8 cellular contexts compared by ENCODE assay signal in genomic region chr2:112259509-112260294, GRCh38. TPM values are rescaled to one million over a fixed set of nuclear protein-coding genes. Genes with fewer than 3 reads are reported as not detected.
A peak's percentile ranks its signal among the peaks of the same experiment; 100 is the strongest.
DNase-seq lines count a peak whose midpoint lies in the region; ATAC-seq, FAIRE-seq and TF ChIP-seq lines count a peak whose summit lies in the region.

No MANE protein-coding gene starts in this region.

- TF ChIP-seq CTCF in BE2C (IDR thresholded peaks at IDR 0.05; ENCODE audit: low read depth, low read length) = peak; percentile 86
- TF ChIP-seq CTCF in prostate gland (IDR thresholded peaks at IDR 0.05) = peak; percentile 65 to 92 (median 78)

- ATAC-seq in GM19463 (IDR thresholded peaks at IDR 0.05; ENCODE audit: unreplicated experiment) (peak; percentile 32), Right ventricle myocardium superior (ENCODE audit: poor library complexity) (peak; percentile 78)
- peak; percentile 44 to 50 for ATAC-seq in activated naive CD4-positive, alpha-beta T cell treated with anti-CD3 and anti-CD28 coated beads, Interleukin-2, amount 50 U/mL, for 72 hours

- peak; percentile 92 for FAIRE-seq in urothelium cell line (lab: Jason Lieb, UNC)

- no peak overlapping the region for H3K27ac ChIP-seq in prostate gland

- H3K4me1 ChIP-seq in BE2C = no peaks in the 10 kb centered on the region; the same call in none of the 2 replicates
- H3K4me1 ChIP-seq in prostate gland (replicated peaks) = no peaks in the 10 kb centered on the region

- H3K9me3 Mint-ChIP-seq in activated naive CD4-positive, alpha-beta T cell treated with anti-CD3 and anti-CD28 coated beads, Interleukin-2, amount 50 U/mL, for 72 hours = peaks cover 0 to 6% of the 10 kb centered on the region in 2 donors

- no peak for TF ChIP-seq POLR2A in prostate gland (IDR thresholded peaks at IDR 0.05)

- peak overlapping the region; percentile 23 for H3K4me3 ChIP-seq in BE2C (ENCODE audit: low read depth, low read length)
- H3K4me3 ChIP-seq in MG63 = no peak overlapping the region
- no peak overlapping the region for H3K4me3 ChIP-seq in prostate gland

- intact Hi-C loops in Right ventricle myocardium superior (cut with DNase I) (no loop called here), prostate gland (cut with DNase I) (loop anchor here (5.0 to 10.0 kb wide), 4 partner anchors 135 to 323 kb away; partner anchors contain the start of genes CHCHD5, RGPD8 and TMEM87B)

- H3K36me3 ChIP-seq in BE2C = no peaks in the 10 kb centered on the region
- no peaks in the 10 kb centered on the region for H3K36me3 ChIP-seq in MG63
- no peaks in the 10 kb centered on the region for H3K36me3 ChIP-seq in prostate gland

- H3K27me3 ChIP-seq in BE2C = no peaks in the 10 kb centered on the region
- H3K27me3 ChIP-seq in MG63 = no peaks in the 10 kb centered on the region
- no peaks in the 10 kb centered on the region for H3K27me3 ChIP-seq in prostate gland (replicated peaks; ENCODE audit: insufficient read depth)

- DNase-seq in BE2C (peak; percentile 65), MG63 (peak; percentile 63), SKM-1 treated with dmso at 0.1 percent for 144 hours (lab: John Stamatoyannopoulos, UW; ENCODE audit: unreplicated experiment) (peak; percentile 80), Right ventricle myocardium superior (peak; percentile 88), prostate gland (ENCODE audit: low spot score) (peak; percentile 76), urothelium cell line (ENCODE audit: low spot score) (peak; percentile 81)
- peak; percentile 79 to 83 for DNase-seq in activated naive CD4-positive, alpha-beta T cell treated with anti-CD3 and anti-CD28 coated beads, Interleukin-2, amount 50 U/mL, for 72 hours (ENCODE audit: low spot score in 2 of 2)

- H3K36me3 Mint-ChIP-seq in activated naive CD4-positive, alpha-beta T cell treated with anti-CD3 and anti-CD28 coated beads, Interleukin-2, amount 50 U/mL, for 72 hours = no peaks in the 10 kb centered on the region

- H3K9me3 ChIP-seq in BE2C (no peaks in the 10 kb centered on the region), MG63 (no peaks in the 10 kb centered on the region), prostate gland (no peaks in the 10 kb centered on the region)

- peak overlapping the region in 1 of 2 donors; percentile 33 for H3K27ac Mint-ChIP-seq in activated naive CD4-positive, alpha-beta T cell treated with anti-CD3 and anti-CD28 coated beads, Interleukin-2, amount 50 U/mL, for 72 hours

- 23% methylated on average over 15 of the region's 15 CpGs for WGBS in prostate gland

RNA-seq across cellular contexts. Expression of gene ZC3H8, which starts 4.9 kb away (rescaled TPM):
- polyA plus RNA-seq in BE2C (2012; ENCODE audit: insufficient read depth, insufficient read length, low read depth) = 8.1 TPM
- total RNA-seq in MG63 (2014; rRNA removed; shearing (Covaris generic); ENCODE audit: low replicate concordance) = 2.3 and 9.0 TPM in 2 replicates
- 10 to 100 TPM; 23.7 to 44.1 TPM for total RNA-seq in activated naive CD4-positive, alpha-beta T cell treated with anti-CD3 and anti-CD28 coated beads, Interleukin-2, amount 50 U/mL, for 72 hours
- 12.0 TPM for total RNA-seq in Right ventricle myocardium superior
- total RNA-seq in prostate gland = 1 to 10 TPM; 3.3 to 4.9 TPM

RNA-seq across cellular contexts. Expression of gene ZC3H6, which starts 15.7 kb away (rescaled TPM):
- polyA plus RNA-seq in BE2C (2012; ENCODE audit: insufficient read depth, insufficient read length, low read depth) = 0.68 TPM
- 0.26 and 0.39 TPM in 2 replicates for total RNA-seq in MG63 (2014; rRNA removed; shearing (Covaris generic); ENCODE audit: low replicate concordance)
- total RNA-seq in activated naive CD4-positive, alpha-beta T cell treated with anti-CD3 and anti-CD28 coated beads, Interleukin-2, amount 50 U/mL, for 72 hours = 10 to 100 TPM; 11.1 to 13.8 TPM
- total RNA-seq in Right ventricle myocardium superior (18.7 TPM), prostate gland (10 to 100 TPM; 10.2 to 10.5 TPM)
